ENCODE assay signal across 13 cellular contexts in the genomic region with DNA sequence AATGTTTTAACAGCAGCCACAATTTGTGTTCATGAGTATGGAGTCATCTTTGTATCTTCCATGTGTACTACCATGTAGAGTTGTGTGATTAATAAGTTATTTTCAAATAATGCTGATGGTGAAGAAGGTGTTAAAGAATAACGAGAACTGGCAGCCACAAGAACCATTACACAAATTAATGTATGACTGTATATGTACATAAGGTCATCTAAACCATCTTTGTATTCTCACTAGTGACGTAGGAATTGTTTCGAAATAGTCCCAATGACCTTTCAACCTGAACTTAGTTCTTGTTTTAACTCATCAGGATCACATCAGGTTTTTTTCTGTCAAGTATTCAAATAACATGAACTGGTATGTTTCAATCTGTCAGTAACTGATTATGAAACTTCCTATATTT. TPM values are rescaled to one million over a fixed set of nuclear protein-coding genes. Genes with fewer than 3 reads are reported as not detected.
DNase-seq lines count a peak whose midpoint lies in the region; ATAC-seq and TF ChIP-seq lines count a peak whose summit lies in the region.
"Had no signal": no experiment of that assay in that cellular context is flagged by ENCODE, and none has a peak within 500 bp of the region (broad histone marks: within the 10 kb centered on the region; RNA-seq: fewer than 3 reads in every experiment).

No MANE protein-coding gene starts in this region.

- ATAC-seq in GM19035 (IDR thresholded peaks at IDR 0.05; ENCODE audit: unreplicated experiment) = peak; percentile 91
- peak; percentile 91 for ATAC-seq in HG02623 (IDR thresholded peaks at IDR 0.05; ENCODE audit: unreplicated experiment)
- ATAC-seq in HG03521 (IDR thresholded peaks at IDR 0.05; ENCODE audit: unreplicated experiment) = peak; percentile 88
- ATAC-seq in naive thymus-derived CD4-positive, alpha-beta T cell = peak; percentile 72
- ATAC-seq in Right ventricle myocardium superior (ENCODE audit: poor library complexity) = no peak
- no peak for ATAC-seq in T-cell (replicated peaks in 1 of 4)
- ATAC-seq in right cardiac atrium = no peak
- ATAC-seq: left ventricle myocardium superior; stimulated activated naive CD8-positive, alpha-beta T cell treated with anti-CD3 and anti-CD28 coated beads, Interleukin-15, amount 100 ng/mL, for 72 hours had no signal

- TF ChIP-seq EP300 in stomach (IDR thresholded peaks at IDR 0.05) = no peak

- H3K9me3 ChIP-seq in naive thymus-derived CD4-positive, alpha-beta T cell (ENCODE audit: control insufficient read depth in 2 of 3, low read length in 3 of 3) = no peaks in the 10 kb centered on the region
- H3K9me3 ChIP-seq in stomach (no peaks in the 10 kb centered on the region), right cardiac atrium (ENCODE audit: control insufficient read depth, low read length) (no peaks in the 10 kb centered on the region)
- H3K9me3 ChIP-seq: sigmoid colon had no signal

- no peaks in the 10 kb centered on the region for H3K27me3 ChIP-seq in naive thymus-derived CD4-positive, alpha-beta T cell (ENCODE audit: control insufficient read depth in 2 of 2, insufficient read depth in 2 of 2, low read length in 2 of 2)
- H3K27me3 ChIP-seq in stomach = no peaks in the 10 kb centered on the region
- no peaks in the 10 kb centered on the region for H3K27me3 ChIP-seq in right cardiac atrium (ENCODE audit: control insufficient read depth, insufficient read depth)
- H3K27me3 ChIP-seq: sigmoid colon had no signal

- WGBS in stomach, 5 donors = 49 to 62% (median 54%) methylated on average over 3 of the region's 3 CpGs
- WGBS in right cardiac atrium = 75% methylated on average over 3 of the region's 3 CpGs

- no peaks in the 10 kb centered on the region for H3K9me3 Mint-ChIP-seq in naive thymus-derived CD4-positive, alpha-beta T cell
- H3K9me3 Mint-ChIP-seq in T-cell = no peaks in the 10 kb centered on the region
- H3K9me3 Mint-ChIP-seq: stimulated activated naive CD8-positive, alpha-beta T cell treated with anti-CD3 and anti-CD28 coated beads, Interleukin-15, amount 100 ng/mL, for 72 hours had no signal

- no peaks in the 10 kb centered on the region for H3K36me3 Mint-ChIP-seq in naive thymus-derived CD4-positive, alpha-beta T cell
- H3K36me3 Mint-ChIP-seq in T-cell = no peaks in the 10 kb centered on the region
- H3K36me3 Mint-ChIP-seq: activated naive CD8-positive, alpha-beta T cell had no signal

- intact Hi-C loops in naive thymus-derived CD4-positive, alpha-beta T cell (cut with micrococcal nuclease) = no loop called here
- intact Hi-C loops in Right ventricle myocardium superior (cut with DNase I) = no loop called here
- intact Hi-C loops in stomach (cut with DNase I; ENCODE audit: low total_unique reads) = no loop called here
- intact Hi-C loops in right cardiac atrium (cut with DNase I) = no loop called here

- POLR2A ChIA-PET in naive thymus-derived CD4-positive, alpha-beta T cell (lab: Charles Lee) = no interaction called here
- POLR2A ChIA-PET in T-cell (lab: Charles Lee) = no interaction called here

- no peaks in the 10 kb centered on the region for H3K27me3 Mint-ChIP-seq in naive thymus-derived CD4-positive, alpha-beta T cell
- no peaks in the 10 kb centered on the region for H3K27me3 Mint-ChIP-seq in T-cell
- H3K27me3 Mint-ChIP-seq: activated naive CD8-positive, alpha-beta T cell; stimulated activated naive CD8-positive, alpha-beta T cell treated with anti-CD3 and anti-CD28 coated beads, Interleukin-15, amount 100 ng/mL, for 72 hours had no signal

- no peak overlapping the region for H3K4me3 ChIP-seq in naive thymus-derived CD4-positive, alpha-beta T cell (ENCODE audit: low read length)
- no peak overlapping the region for H3K4me3 ChIP-seq in stomach
- no peak overlapping the region for H3K4me3 ChIP-seq in right cardiac atrium (ENCODE audit: low read length)
- H3K4me3 ChIP-seq: sigmoid colon had no signal

- no peak for TF ChIP-seq CTCF in stomach (IDR thresholded peaks at IDR 0.05)

- CTCF ChIA-PET in naive thymus-derived CD4-positive, alpha-beta T cell (lab: Charles Lee) = no interaction called here
- CTCF ChIA-PET in T-cell (lab: Charles Lee) = no interaction called here

- H3K36me3 ChIP-seq in naive thymus-derived CD4-positive, alpha-beta T cell (ENCODE audit: control insufficient read depth in 2 of 3, insufficient read depth in 3 of 3, low read length in 3 of 3) = no peaks in the 10 kb centered on the region
- no peaks in the 10 kb centered on the region for H3K36me3 ChIP-seq in stomach
- H3K36me3 ChIP-seq: sigmoid colon had no signal

- no peak overlapping the region for H3K27ac Mint-ChIP-seq in naive thymus-derived CD4-positive, alpha-beta T cell
- H3K27ac Mint-ChIP-seq in T-cell = no peak overlapping the region
- H3K27ac Mint-ChIP-seq: activated naive CD8-positive, alpha-beta T cell; stimulated activated naive CD8-positive, alpha-beta T cell treated with anti-CD3 and anti-CD28 coated beads, Interleukin-15, amount 100 ng/mL, for 72 hours had no signal

- no peak for DNase-seq in naive thymus-derived CD4-positive, alpha-beta T cell
- DNase-seq in Right ventricle myocardium superior = no peak
- no peak for DNase-seq in T-cell
- DNase-seq in stomach = no peak
- no peak for DNase-seq in right cardiac atrium
- DNase-seq: left ventricle myocardium superior; NCI-H526 treated with DMSO at 0.1 percent for 48 hours; sigmoid colon; stimulated activated naive CD8-positive, alpha-beta T cell treated with anti-CD3 and anti-CD28 coated beads, Interleukin-15, amount 100 ng/mL, for 72 hours had no signal

- no peaks in the 10 kb centered on the region for H3K4me1 ChIP-seq in naive thymus-derived CD4-positive, alpha-beta T cell (ENCODE audit: control insufficient read depth in 2 of 2, insufficient read depth in 2 of 2, low read length in 2 of 2)
- H3K4me1 ChIP-seq in stomach (no peaks in the 10 kb centered on the region), right cardiac atrium (ENCODE audit: control insufficient read depth, insufficient read depth, low read length) (no peaks in the 10 kb centered on the region)
- H3K4me1 ChIP-seq: sigmoid colon had no signal

- H3K4me3 Mint-ChIP-seq in naive thymus-derived CD4-positive, alpha-beta T cell = no peak overlapping the region
- no peak overlapping the region for H3K4me3 Mint-ChIP-seq in T-cell
- H3K4me3 Mint-ChIP-seq: activated naive CD8-positive, alpha-beta T cell; stimulated activated naive CD8-positive, alpha-beta T cell treated with anti-CD3 and anti-CD28 coated beads, Interleukin-15, amount 100 ng/mL, for 72 hours had no signal

- no peak overlapping the region for H3K27ac ChIP-seq in naive thymus-derived CD4-positive, alpha-beta T cell (ENCODE audit: low read depth, low read length)
- H3K27ac ChIP-seq in stomach (no peak overlapping the region), right cardiac atrium (ENCODE audit: low read length) (no peak overlapping the region)
- H3K27ac ChIP-seq: sigmoid colon had no signal

- TF ChIP-seq POLR2A in stomach (IDR thresholded peaks at IDR 0.05) = no peak

- H3K4me1 Mint-ChIP-seq in naive thymus-derived CD4-positive, alpha-beta T cell = peaks cover 0 to 2% (median 0%) of the 10 kb centered on the region in 7 donors
- no peaks in the 10 kb centered on the region for H3K4me1 Mint-ChIP-seq in T-cell
- H3K4me1 Mint-ChIP-seq: stimulated activated naive CD8-positive, alpha-beta T cell treated with anti-CD3 and anti-CD28 coated beads, Interleukin-15, amount 100 ng/mL, for 72 hours had no signal

RNA-seq across cellular contexts. Expression of gene NOCT, which starts 48.3 kb away (rescaled TPM):
- 10 to 100 TPM in 2 of 5 experiments, 1 to 10 TPM in 3; 1.6 to 33.7 (median 8.8) TPM for total RNA-seq in naive thymus-derived CD4-positive, alpha-beta T cell
- polyA plus RNA-seq in naive thymus-derived CD4-positive, alpha-beta T cell = under 1 TPM; 0.12 to 0.91 TPM
- 9.4 TPM for total RNA-seq in Right ventricle myocardium superior
- 10 to 100 TPM in 1 of 5 donors, 1 to 10 TPM in 4; 2.4 to 19.3 (median 3.1) TPM for total RNA-seq in T-cell
- 1 to 10 TPM in 2 of 5 donors, under 1 TPM in 1, not detected in 2; 0.58 to 4.4 (median 2.2) TPM for total RNA-seq in stomach
- polyA plus RNA-seq in stomach = 1 to 10 TPM in 1 of 3 donors, under 1 TPM in 2; 0.38 to 1.1 (median 0.76) TPM
- total RNA-seq in right cardiac atrium = 10 to 100 TPM in 1 of 4 donors, 1 to 10 TPM in 3; 5.5 to 10.6 (median 9.7) TPM
- polyA plus RNA-seq in right cardiac atrium = 4.7 TPM

Comparison
In these comparisons a context has a peak if more than half of its experiments do, and no peak if none do; other contexts are left out.
1. ATAC-seq: peak in GM19035 (single experiment), HG02623 (single experiment), HG03521 (single experiment) and naive thymus-derived CD4-positive, alpha-beta T cell (single experiment); none in Right ventricle myocardium superior (single experiment), T-cell (0 of 4) and right cardiac atrium (0 of 2).